Comparison of ENCODE assay signal across 1 cellular context in the genomic region with DNA sequence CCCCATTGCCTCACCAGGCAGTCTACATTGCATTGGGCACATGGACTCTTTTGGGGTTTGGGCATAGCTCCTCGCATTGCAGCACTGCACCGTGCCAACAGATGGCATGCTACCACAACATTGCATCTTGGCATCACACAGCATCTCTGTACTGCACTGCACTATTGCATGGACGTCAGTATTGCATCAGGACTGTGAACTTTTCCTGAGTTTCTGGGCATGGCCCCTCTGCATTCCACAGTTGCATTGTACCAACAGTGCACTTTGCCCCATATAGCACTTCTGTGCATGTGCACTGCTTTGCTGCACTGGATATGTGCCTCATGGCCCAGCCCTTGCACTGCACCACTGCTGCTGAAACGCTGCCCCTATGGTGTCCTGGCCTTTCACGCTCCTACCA.
TF ChIP-seq lines count a peak whose summit lies in the region.

No MANE protein-coding gene starts in this region.

TF ChIP-seq in HepG2, 621 proteins besides CTCF, POLR2A, EP300 and RAD21 (continued from another document and continues in another):
- no peak for TF ChIP-seq ZNF362 (CRISPR knock-in tag; IDR thresholded peaks at IDR 0.05; ENCODE audit: borderline replicate concordance)
- peak; percentile 68; the same call in 1 of the 2 replicates for TF ChIP-seq ZNF12 (CRISPR knock-in tag; IDR thresholded peaks at IDR 0.05)
- TF ChIP-seq ZKSCAN5 (CRISPR knock-in tag; IDR thresholded peaks at IDR 0.05), result no peak
- TF ChIP-seq KDM5B (CRISPR knock-in tag; IDR thresholded peaks at IDR 0.05; ENCODE audit: borderline replicate concordance), result no peak
- TF ChIP-seq, protein P1, sequence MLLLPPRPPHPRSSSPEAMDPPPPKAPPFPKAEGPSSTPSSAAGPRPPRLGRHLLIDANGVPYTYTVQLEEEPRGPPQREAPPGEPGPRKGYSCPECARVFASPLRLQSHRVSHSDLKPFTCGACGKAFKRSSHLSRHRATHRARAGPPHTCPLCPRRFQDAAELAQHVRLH (CRISPR knock-in tag; IDR thresholded peaks at IDR 0.05; ENCODE audit: borderline replicate concordance, low read depth), result no peak
- TF ChIP-seq ELF1 (CRISPR knock-in tag; IDR thresholded peaks at IDR 0.05), result no peak
- TF ChIP-seq, protein P2, sequence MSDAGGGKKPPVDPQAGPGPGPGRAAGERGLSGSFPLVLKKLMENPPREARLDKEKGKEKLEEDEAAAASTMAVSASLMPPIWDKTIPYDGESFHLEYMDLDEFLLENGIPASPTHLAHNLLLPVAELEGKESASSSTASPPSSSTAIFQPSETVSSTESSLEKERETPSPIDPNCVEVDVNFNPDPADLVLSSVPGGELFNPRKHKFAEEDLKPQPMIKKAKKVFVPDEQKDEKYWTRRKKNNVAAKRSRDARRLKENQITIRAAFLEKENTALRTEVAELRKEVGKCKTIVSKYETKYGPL (CRISPR knock-in tag; IDR thresholded peaks at IDR 0.05), result no peak
- peak; percentile 81 for TF ChIP-seq BHLHE40 (IDR thresholded peaks at IDR 0.05; ENCODE audit: low read length)
- no peak for TF ChIP-seq ZKSCAN1 (IDR thresholded peaks at IDR 0.05; ENCODE audit: low read length)
- peak; percentile 87 for TF ChIP-seq PPARG (CRISPR knock-in tag; conservative IDR thresholded peaks at IDR 0.05)
- no peak for TF ChIP-seq TMF1 (CRISPR knock-in tag; IDR thresholded peaks at IDR 0.05; ENCODE audit: low read depth)
- TF ChIP-seq SKI (IDR thresholded peaks at IDR 0.05; ENCODE audit: partially characterized antibody), result no peak
- TF ChIP-seq ZUFSP (CRISPR knock-in tag; IDR thresholded peaks at IDR 0.05; ENCODE audit: borderline replicate concordance), result no peak
- TF ChIP-seq RBAK (CRISPR knock-in tag; IDR thresholded peaks at IDR 0.05), result no peak
- TF ChIP-seq, protein P3, sequence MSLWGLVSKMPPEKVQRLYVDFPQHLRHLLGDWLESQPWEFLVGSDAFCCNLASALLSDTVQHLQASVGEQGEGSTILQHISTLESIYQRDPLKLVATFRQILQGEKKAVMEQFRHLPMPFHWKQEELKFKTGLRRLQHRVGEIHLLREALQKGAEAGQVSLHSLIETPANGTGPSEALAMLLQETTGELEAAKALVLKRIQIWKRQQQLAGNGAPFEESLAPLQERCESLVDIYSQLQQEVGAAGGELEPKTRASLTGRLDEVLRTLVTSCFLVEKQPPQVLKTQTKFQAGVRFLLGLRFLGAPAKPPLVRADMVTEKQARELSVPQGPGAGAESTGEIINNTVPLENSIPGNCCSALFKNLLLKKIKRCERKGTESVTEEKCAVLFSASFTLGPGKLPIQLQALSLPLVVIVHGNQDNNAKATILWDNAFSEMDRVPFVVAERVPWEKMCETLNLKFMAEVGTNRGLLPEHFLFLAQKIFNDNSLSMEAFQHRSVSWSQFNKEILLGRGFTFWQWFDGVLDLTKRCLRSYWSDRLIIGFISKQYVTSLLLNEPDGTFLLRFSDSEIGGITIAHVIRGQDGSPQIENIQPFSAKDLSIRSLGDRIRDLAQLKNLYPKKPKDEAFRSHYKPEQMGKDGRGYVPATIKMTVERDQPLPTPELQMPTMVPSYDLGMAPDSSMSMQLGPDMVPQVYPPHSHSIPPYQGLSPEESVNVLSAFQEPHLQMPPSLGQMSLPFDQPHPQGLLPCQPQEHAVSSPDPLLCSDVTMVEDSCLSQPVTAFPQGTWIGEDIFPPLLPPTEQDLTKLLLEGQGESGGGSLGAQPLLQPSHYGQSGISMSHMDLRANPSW (CRISPR knock-in tag; IDR thresholded peaks at IDR 0.05; ENCODE audit: borderline replicate concordance), result no peak
- TF ChIP-seq TP53 (CRISPR knock-in tag; conservative IDR thresholded peaks at IDR 0.05), result no peak
- TF ChIP-seq FOXA1 (IDR thresholded peaks at IDR 0.05), result no peak
- TF ChIP-seq FOXA1 (CRISPR knock-in tag; IDR thresholded peaks at IDR 0.05), result 0 out of 2 replicates have a peak, but pooled peaks have one; percentile 3
- TF ChIP-seq ZNF790 (CRISPR knock-in tag; IDR thresholded peaks at IDR 0.05; ENCODE audit: borderline replicate concordance), result no peak
- TF ChIP-seq TBL1XR1 (IDR thresholded peaks at IDR 0.05; ENCODE audit: borderline replicate concordance, low read length, partially characterized antibody), result no peak
- TF ChIP-seq ZNF703 (CRISPR knock-in tag; IDR thresholded peaks at IDR 0.05; ENCODE audit: borderline replicate concordance), result no peak
- TF ChIP-seq MLX (CRISPR knock-in tag; IDR thresholded peaks at IDR 0.05), result no peak
- 0 out of 2 replicates have a peak, but pooled peaks have one; percentile 49 for TF ChIP-seq RXRA (CRISPR knock-in tag; IDR thresholded peaks at IDR 0.05)
- TF ChIP-seq GTF2F1 (IDR thresholded peaks at IDR 0.05; ENCODE audit: low read length), result no peak
- no peak for TF ChIP-seq SOX6 (IDR thresholded peaks at IDR 0.05)
- TF ChIP-seq SOX6 (CRISPR knock-in tag; IDR thresholded peaks at IDR 0.05), result 0 out of 2 replicates have a peak, but pooled peaks have one; percentile 23
- no peak for TF ChIP-seq CREB1 (IDR thresholded peaks at IDR 0.05)
- TF ChIP-seq CREB1 (CRISPR knock-in tag; IDR thresholded peaks at IDR 0.05), result no peak
- no peak for TF ChIP-seq PCBP2 (optimal IDR thresholded peaks at IDR 0.05; ENCODE audit: low read depth, low read length, poor library complexity, severe bottlenecking)
- no peak for TF ChIP-seq CREM (IDR thresholded peaks at IDR 0.05)
- TF ChIP-seq CREM (CRISPR knock-in tag; IDR thresholded peaks at IDR 0.05), result no peak
- no peak for TF ChIP-seq ZNF484 (CRISPR knock-in tag; IDR thresholded peaks at IDR 0.05; ENCODE audit: borderline replicate concordance, low read depth)
- TF ChIP-seq ZXDC (CRISPR knock-in tag; IDR thresholded peaks at IDR 0.05), result no peak
- 0 out of 2 replicates have a peak, but pooled peaks have one; percentile 45 for TF ChIP-seq ZNF343 (CRISPR knock-in tag; IDR thresholded peaks at IDR 0.05)
- no peak for TF ChIP-seq BCL6 (CRISPR knock-in tag; IDR thresholded peaks at IDR 0.05)
- no peak for TF ChIP-seq TSC22D2 (CRISPR knock-in tag; IDR thresholded peaks at IDR 0.05; ENCODE audit: borderline replicate concordance)
- TF ChIP-seq, protein P4, sequence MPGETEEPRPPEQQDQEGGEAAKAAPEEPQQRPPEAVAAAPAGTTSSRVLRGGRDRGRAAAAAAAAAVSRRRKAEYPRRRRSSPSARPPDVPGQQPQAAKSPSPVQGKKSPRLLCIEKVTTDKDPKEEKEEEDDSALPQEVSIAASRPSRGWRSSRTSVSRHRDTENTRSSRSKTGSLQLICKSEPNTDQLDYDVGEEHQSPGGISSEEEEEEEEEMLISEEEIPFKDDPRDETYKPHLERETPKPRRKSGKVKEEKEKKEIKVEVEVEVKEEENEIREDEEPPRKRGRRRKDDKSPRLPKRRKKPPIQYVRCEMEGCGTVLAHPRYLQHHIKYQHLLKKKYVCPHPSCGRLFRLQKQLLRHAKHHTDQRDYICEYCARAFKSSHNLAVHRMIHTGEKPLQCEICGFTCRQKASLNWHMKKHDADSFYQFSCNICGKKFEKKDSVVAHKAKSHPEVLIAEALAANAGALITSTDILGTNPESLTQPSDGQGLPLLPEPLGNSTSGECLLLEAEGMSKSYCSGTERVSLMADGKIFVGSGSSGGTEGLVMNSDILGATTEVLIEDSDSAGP (CRISPR knock-in tag; IDR thresholded peaks at IDR 0.05; ENCODE audit: borderline replicate concordance), result peak; percentile 34; the same call in 1 of the 2 replicates
- no peak for TF ChIP-seq ZBTB7A (CRISPR knock-in tag; IDR thresholded peaks at IDR 0.05)
- no peak for TF ChIP-seq TCF7 (IDR thresholded peaks at IDR 0.05; ENCODE audit: low read depth)
- TF ChIP-seq, protein P5, sequence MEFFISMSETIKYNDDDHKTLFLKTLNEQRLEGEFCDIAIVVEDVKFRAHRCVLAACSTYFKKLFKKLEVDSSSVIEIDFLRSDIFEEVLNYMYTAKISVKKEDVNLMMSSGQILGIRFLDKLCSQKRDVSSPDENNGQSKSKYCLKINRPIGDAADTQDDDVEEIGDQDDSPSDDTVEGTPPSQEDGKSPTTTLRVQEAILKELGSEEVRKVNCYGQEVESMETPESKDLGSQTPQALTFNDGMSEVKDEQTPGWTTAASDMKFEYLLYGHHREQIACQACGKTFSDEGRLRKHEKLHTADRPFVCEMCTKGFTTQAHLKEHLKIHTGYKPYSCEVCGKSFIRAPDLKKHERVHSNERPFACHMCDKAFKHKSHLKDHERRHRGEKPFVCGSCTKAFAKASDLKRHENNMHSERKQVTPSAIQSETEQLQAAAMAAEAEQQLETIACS (CRISPR knock-in tag; IDR thresholded peaks at IDR 0.05), result no peak
- no peak for TF ChIP-seq HNRNPK (IDR thresholded peaks at IDR 0.05; ENCODE audit: low read depth, low read length, poor library complexity, severe bottlenecking)
- no peak for TF ChIP-seq SRY (CRISPR knock-in tag; IDR thresholded peaks at IDR 0.05)
- TF ChIP-seq ATF7 (IDR thresholded peaks at IDR 0.05), result no peak
- TF ChIP-seq ATF7 (CRISPR knock-in tag; IDR thresholded peaks at IDR 0.05), result 0 out of 2 replicates have a peak, but pooled peaks have one; percentile 19
- TF ChIP-seq, protein P6, sequence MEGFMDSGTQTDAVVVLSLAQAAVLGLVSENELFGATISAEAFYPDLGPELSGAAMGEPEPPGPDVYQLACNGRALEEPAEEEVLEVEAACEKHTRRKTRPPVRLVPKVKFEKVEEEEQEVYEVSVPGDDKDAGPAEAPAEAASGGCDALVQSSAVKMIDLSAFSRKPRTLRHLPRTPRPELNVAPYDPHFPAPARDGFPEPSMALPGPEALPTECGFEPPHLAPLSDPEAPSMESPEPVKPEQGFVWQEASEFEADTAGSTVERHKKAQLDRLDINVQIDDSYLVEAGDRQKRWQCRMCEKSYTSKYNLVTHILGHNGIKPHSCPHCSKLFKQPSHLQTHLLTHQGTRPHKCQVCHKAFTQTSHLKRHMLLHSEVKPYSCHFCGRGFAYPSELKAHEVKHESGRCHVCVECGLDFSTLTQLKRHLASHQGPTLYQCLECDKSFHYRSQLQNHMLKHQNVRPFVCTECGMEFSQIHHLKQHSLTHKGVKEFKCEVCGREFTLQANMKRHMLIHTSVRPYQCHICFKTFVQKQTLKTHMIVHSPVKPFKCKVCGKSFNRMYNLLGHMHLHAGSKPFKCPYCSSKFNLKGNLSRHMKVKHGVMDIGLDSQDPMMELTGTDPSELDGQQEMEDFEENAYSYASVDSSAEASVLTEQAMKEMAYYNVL (CRISPR knock-in tag; IDR thresholded peaks at IDR 0.05; ENCODE audit: borderline replicate concordance), result no peak
- TF ChIP-seq, protein P7, sequence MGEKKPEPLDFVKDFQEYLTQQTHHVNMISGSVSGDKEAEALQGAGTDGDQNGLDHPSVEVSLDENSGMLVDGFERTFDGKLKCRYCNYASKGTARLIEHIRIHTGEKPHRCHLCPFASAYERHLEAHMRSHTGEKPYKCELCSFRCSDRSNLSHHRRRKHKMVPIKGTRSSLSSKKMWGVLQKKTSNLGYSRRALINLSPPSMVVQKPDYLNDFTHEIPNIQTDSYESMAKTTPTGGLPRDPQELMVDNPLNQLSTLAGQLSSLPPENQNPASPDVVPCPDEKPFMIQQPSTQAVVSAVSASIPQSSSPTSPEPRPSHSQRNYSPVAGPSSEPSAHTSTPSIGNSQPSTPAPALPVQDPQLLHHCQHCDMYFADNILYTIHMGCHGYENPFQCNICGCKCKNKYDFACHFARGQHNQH (CRISPR knock-in tag; IDR thresholded peaks at IDR 0.05), result no peak
- no peak for TF ChIP-seq SOX13 (IDR thresholded peaks at IDR 0.05)
- no peak for TF ChIP-seq SOX13 (CRISPR knock-in tag; conservative IDR thresholded peaks at IDR 0.05 in 1 of 2, IDR thresholded peaks at IDR 0.05 in 1 of 2)
- no peak for TF ChIP-seq SATB2 (CRISPR knock-in tag; IDR thresholded peaks at IDR 0.05)
- TF ChIP-seq SRSF1 (optimal IDR thresholded peaks at IDR 0.05; ENCODE audit: low read depth, low read length), result no peak
- TF ChIP-seq ELF3 (CRISPR knock-in tag; IDR thresholded peaks at IDR 0.05), result no peak
